Comparison of ENCODE assay signal across 1 cellular context in genomic region chr3:136840252-136840651, GRCh38.
TF ChIP-seq lines count a peak whose summit lies in the region.

No MANE protein-coding gene starts in this region.

TF ChIP-seq in K562, 482 proteins besides CTCF, POLR2A, EP300 and RAD21 (continued from another document and continues in another):
- TF ChIP-seq PKNOX1 (IDR thresholded peaks at IDR 0.05), result peak; percentile 90
- peak; percentile 57 for TF ChIP-seq C11orf30 (IDR thresholded peaks at IDR 0.05; ENCODE audit: low read depth)
- peak; percentile 57 for TF ChIP-seq PRDM10 (IDR thresholded peaks at IDR 0.05; ENCODE audit: partially characterized antibody)
- TF ChIP-seq MYNN (IDR thresholded peaks at IDR 0.05), result peak; percentile 51; the same call in 1 of the 2 replicates
- TF ChIP-seq MYNN (CRISPR knock-in tag; IDR thresholded peaks at IDR 0.05), result no peak
- TF ChIP-seq YBX1 (IDR thresholded peaks at IDR 0.05), result no peak
- no peak for TF ChIP-seq SNIP1 (IDR thresholded peaks at IDR 0.05; ENCODE audit: low read depth)
- peak; percentile 55; the same call in 1 of the 2 replicates for TF ChIP-seq ZEB2 (IDR thresholded peaks at IDR 0.05)
- no peak for TF ChIP-seq BACH1 (tag; IDR thresholded peaks at IDR 0.05)
- TF ChIP-seq CTBP1 (IDR thresholded peaks at IDR 0.05; ENCODE audit: borderline replicate concordance), result peak; percentile 50; the same call in 1 of the 2 replicates
- TF ChIP-seq MNT (conservative IDR thresholded peaks at IDR 0.05), result 0 out of 4 replicates have a peak, but pooled peaks of 1 of the 2 experiments have one; percentile 20
- peak; percentile 69; the same call in 1 of the 2 replicates for TF ChIP-seq MECOM (CRISPR knock-in tag; IDR thresholded peaks at IDR 0.05)
- peak; percentile 25 to 44; a peak in 1 of 4 replicates for TF ChIP-seq TRIM24 (IDR thresholded peaks at IDR 0.05)
- no peak for TF ChIP-seq ZNF639 (CRISPR knock-in tag; conservative IDR thresholded peaks at IDR 0.05 in 1 of 2, IDR thresholded peaks at IDR 0.05 in 1 of 2)
- TF ChIP-seq TAF9B (IDR thresholded peaks at IDR 0.05; ENCODE audit: partially characterized antibody), result peak; percentile 47
- 0 out of 2 replicates have a peak, but pooled peaks have one; percentile 19 for TF ChIP-seq VEZF1 (CRISPR knock-in tag; IDR thresholded peaks at IDR 0.05)
- TF ChIP-seq ZNF395 (CRISPR knock-in tag; IDR thresholded peaks at IDR 0.05), result 0 out of 2 replicates have a peak, but pooled peaks have one; percentile 29
- TF ChIP-seq JUN (IDR thresholded peaks at IDR 0.05; ENCODE audit: borderline replicate concordance, low read depth, low read length), result peak; percentile 26; the same call in 1 of the 2 replicates
- TF ChIP-seq JUN (CRISPR knock-in tag; IDR thresholded peaks at IDR 0.05; ENCODE audit: borderline replicate concordance), result no peak
- peak in 1 of 2 experiments; percentile 53; a peak in 1 of 4 replicates for TF ChIP-seq TBL1XR1 (IDR thresholded peaks at IDR 0.05; ENCODE audit: low read length in 2 of 2)
- 0 out of 2 replicates have a peak, but pooled peaks have one; percentile 42 for TF ChIP-seq MEF2D (tag; conservative IDR thresholded peaks at IDR 0.05; ENCODE audit: low read depth)
- TF ChIP-seq ZKSCAN3 (CRISPR knock-in tag; IDR thresholded peaks at IDR 0.05), result no peak
- TF ChIP-seq NBN (IDR thresholded peaks at IDR 0.05; ENCODE audit: low read depth), result 0 out of 2 replicates have a peak, but pooled peaks have one; percentile 32
- peak; percentile 91 for TF ChIP-seq SMARCA4 (IDR thresholded peaks at IDR 0.05)
- TF ChIP-seq L3MBTL2 (IDR thresholded peaks at IDR 0.05), result no peak
- peak; percentile 66 for TF ChIP-seq ZNF316 (IDR thresholded peaks at IDR 0.05)
- peak; percentile 32; the same call in 1 of the 2 replicates for TF ChIP-seq GATAD2B (IDR thresholded peaks at IDR 0.05; ENCODE audit: borderline replicate concordance)
- TF ChIP-seq ZHX1 (conservative IDR thresholded peaks at IDR 0.05; ENCODE audit: low read length), result no peak
- TF ChIP-seq HDAC2 (IDR thresholded peaks at IDR 0.05), result peak; percentile 83
- TF ChIP-seq SUPT5H (IDR thresholded peaks at IDR 0.05), result peak; percentile 44; the same call in 1 of the 2 replicates
- peak; percentile 81; the same call in 1 of the 2 replicates for TF ChIP-seq ZBTB2 (IDR thresholded peaks at IDR 0.05)
- no peak for TF ChIP-seq MTA3 (IDR thresholded peaks at IDR 0.05; ENCODE audit: borderline replicate concordance)
- TF ChIP-seq FOXO4 (CRISPR knock-in tag; IDR thresholded peaks at IDR 0.05), result no peak
- TF ChIP-seq HDAC8 (tag; IDR thresholded peaks at IDR 0.05), result no peak
- TF ChIP-seq TARDBP (IDR thresholded peaks at IDR 0.05), result no peak
- TF ChIP-seq CCNT2 (IDR thresholded peaks at IDR 0.05; ENCODE audit: borderline replicate concordance, extremely low read depth, insufficient read length, low read depth, low read length), result no peak
- TF ChIP-seq WHSC1 (IDR thresholded peaks at IDR 0.05; ENCODE audit: low read length), result no peak
- peak; percentile 83; the same call in 1 of the 2 replicates for TF ChIP-seq MTA1 (IDR thresholded peaks at IDR 0.05; ENCODE audit: borderline replicate concordance)
- peak; percentile 56 for TF ChIP-seq CBFA2T2 (conservative IDR thresholded peaks at IDR 0.05)
- TF ChIP-seq ARID1B (IDR thresholded peaks at IDR 0.05), result peak; percentile 91
- peak; percentile 42; the same call in 1 of the 2 replicates for TF ChIP-seq TOE1 (IDR thresholded peaks at IDR 0.05; ENCODE audit: borderline replicate concordance)
- no peak for TF ChIP-seq TOE1 (CRISPR knock-in tag; IDR thresholded peaks at IDR 0.05; ENCODE audit: borderline replicate concordance, low read depth)
- TF ChIP-seq ARID3A (IDR thresholded peaks at IDR 0.05; ENCODE audit: borderline replicate concordance, low read depth, low read length), result peak; percentile 61; the same call in 1 of the 2 replicates
- peak; percentile 39; the same call in 1 of the 2 replicates for TF ChIP-seq SMARCC2 (IDR thresholded peaks at IDR 0.05; ENCODE audit: low read depth)
- TF ChIP-seq KDM1A (IDR thresholded peaks at IDR 0.05), result peak; percentile 88 to 93
- TF ChIP-seq PHF21A (IDR thresholded peaks at IDR 0.05; ENCODE audit: borderline replicate concordance, low read depth), result 0 out of 2 replicates have a peak, but pooled peaks have one; percentile 6
- no peak for TF ChIP-seq SREBF1 (IDR thresholded peaks at IDR 0.05; ENCODE audit: borderline replicate concordance, low read depth, low read length)
